In the genomic region with DNA sequence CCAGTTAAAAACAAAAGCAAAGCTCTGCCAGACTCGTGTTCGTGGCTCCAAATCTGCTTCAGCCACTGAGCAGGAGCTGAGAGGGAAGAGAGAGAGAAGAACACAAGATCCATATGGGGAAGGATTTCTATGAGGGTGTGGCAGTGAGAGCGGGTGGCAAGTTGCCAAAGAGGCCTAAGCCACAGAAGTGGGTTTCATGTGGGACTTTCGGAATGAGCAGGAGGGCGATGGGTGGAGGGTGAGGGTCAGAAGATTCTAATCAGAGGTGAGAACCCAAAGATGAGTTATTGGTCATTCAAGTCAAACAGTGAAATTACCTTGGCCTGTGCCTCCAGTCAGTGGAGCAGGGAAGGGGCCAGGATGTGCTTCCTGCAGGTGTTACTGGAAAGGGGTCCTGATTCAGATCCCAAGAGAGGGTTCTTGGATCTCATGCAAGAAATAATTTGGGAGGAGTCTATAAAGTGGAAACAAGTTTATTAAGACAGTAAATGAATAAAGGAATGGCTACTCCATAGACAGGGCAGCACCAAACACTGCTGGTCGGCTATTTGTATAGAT, we compare ENCODE assay signal across 18 cellular contexts.
"Had no signal": no experiment of that assay in that cellular context is flagged by ENCODE, and none has a peak within 500 bp of the region (broad histone marks: within the 10 kb centered on the region; RNA-seq: fewer than 3 reads in every experiment).

No MANE protein-coding gene starts in this region.

- H3K36me3 ChIP-seq: cardiac muscle cell, esophagus squamous epithelium, spleen, tibial artery had no signal

- DNase-seq: activated CD4-positive, alpha-beta memory T cell treated with anti-CD3 and anti-CD28 coated beads for 36 hours; activated CD4-positive, alpha-beta T cell treated with anti-CD3 and anti-CD28 coated beads for 4 hours; activated naive CD4-positive, alpha-beta T cell; activated naive CD8-positive, alpha-beta T cell treated with anti-CD3 and anti-CD28 coated beads for 36 hours; activated T-cell treated with anti-CD3 and anti-CD28 coated beads, Interleukin-2, amount 50 U/mL, for 1 hour; amniotic stem cell; effector memory CD8-positive, alpha-beta T cell; esophagus squamous epithelium; nephron progenitor cell; occipital lobe; retina; spleen; stimulated activated naive CD8-positive, alpha-beta T cell treated with anti-CD3 and anti-CD28 coated beads, Interleukin-15, Interleukin-2, amounts not matched to agents 100 U/mL and 50 U/mL, for 24 hours; substantia nigra; tibial artery had no signal

- H3K27me3 Mint-ChIP-seq: activated naive CD8-positive, alpha-beta T cell treated with anti-CD3 and anti-CD28 coated beads for 36 hours had no signal

- H3K4me1 Mint-ChIP-seq: activated T-helper 17 cell treated with anti-CD3 and anti-CD28 coated beads, Interleukin-2, amount 50 U/mL, for 72 hours had no signal

- H3K27ac Mint-ChIP-seq: activated CD4-positive, alpha-beta memory T cell treated with anti-CD3 and anti-CD28 coated beads for 36 hours; activated naive CD8-positive, alpha-beta T cell treated with anti-CD3 and anti-CD28 coated beads for 36 hours; activated T-helper 17 cell treated with anti-CD3 and anti-CD28 coated beads, Interleukin-2, amount 50 U/mL, for 72 hours; effector memory CD8-positive, alpha-beta T cell; nephron progenitor cell; WTC11 had no signal

- H3K4me1 ChIP-seq: esophagus squamous epithelium, tibial artery had no signal

- H3K27me3 ChIP-seq: cardiac muscle cell, spleen had no signal

- H3K4me3 ChIP-seq: cardiac muscle cell, esophagus squamous epithelium, spleen, tibial artery had no signal

- ATAC-seq: activated T-helper 17 cell treated with anti-CD3 and anti-CD28 coated beads, Interleukin-2, amount 50 U/mL, for 72 hours; effector memory CD8-positive, alpha-beta T cell; stimulated activated naive CD8-positive, alpha-beta T cell treated with anti-CD3 and anti-CD28 coated beads, Interleukin-15, Interleukin-2, amounts not matched to agents 100 U/mL and 50 U/mL, for 24 hours had no signal

- H3K9me3 Mint-ChIP-seq: activated CD4-positive, alpha-beta memory T cell treated with anti-CD3 and anti-CD28 coated beads for 36 hours; activated naive CD8-positive, alpha-beta T cell treated with anti-CD3 and anti-CD28 coated beads for 36 hours; activated T-helper 17 cell treated with anti-CD3 and anti-CD28 coated beads, Interleukin-2, amount 50 U/mL, for 72 hours; effector memory CD8-positive, alpha-beta T cell; nephron progenitor cell had no signal

- H3K4me3 Mint-ChIP-seq: activated CD4-positive, alpha-beta memory T cell treated with anti-CD3 and anti-CD28 coated beads for 36 hours; activated naive CD8-positive, alpha-beta T cell treated with anti-CD3 and anti-CD28 coated beads for 36 hours; activated T-helper 17 cell treated with anti-CD3 and anti-CD28 coated beads, Interleukin-2, amount 50 U/mL, for 72 hours; effector memory CD8-positive, alpha-beta T cell; nephron progenitor cell; WTC11 had no signal

- H3K9me3 ChIP-seq: esophagus squamous epithelium, spleen, tibial artery had no signal

- H3K36me3 Mint-ChIP-seq: activated CD4-positive, alpha-beta memory T cell treated with anti-CD3 and anti-CD28 coated beads for 36 hours; activated naive CD8-positive, alpha-beta T cell treated with anti-CD3 and anti-CD28 coated beads for 36 hours; WTC11 had no signal

- H3K27ac ChIP-seq: cardiac muscle cell, esophagus squamous epithelium, tibial artery had no signal
